29 cellular contexts compared by ENCODE assay signal in the genomic region with DNA sequence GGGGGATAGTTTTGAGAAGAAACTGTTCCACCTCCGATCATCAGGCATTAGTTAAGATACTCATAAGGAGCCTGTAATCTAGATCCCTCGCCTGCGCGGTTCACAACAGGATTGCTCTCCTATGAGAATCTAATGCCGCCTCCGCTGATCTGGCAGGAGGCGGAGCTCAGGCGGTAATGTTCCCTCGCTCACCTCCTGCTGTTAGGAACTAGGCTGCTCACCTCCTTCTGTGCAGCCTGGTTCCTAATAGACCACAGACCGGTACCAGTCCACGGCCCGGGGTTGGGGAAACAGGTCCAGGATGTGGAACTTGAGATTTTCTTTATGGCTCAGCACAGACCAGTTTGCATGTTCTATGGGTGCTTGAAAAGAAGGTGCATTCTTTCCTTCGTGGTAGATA. TPM values are rescaled to one million over a fixed set of nuclear protein-coding genes. Genes with fewer than 3 reads are reported as not detected.
DNase-seq lines count a peak whose midpoint lies in the region; ATAC-seq and TF ChIP-seq lines count a peak whose summit lies in the region.
"Had no signal": no experiment of that assay in that cellular context is flagged by ENCODE, and none has a peak within 500 bp of the region (broad histone marks: within the 10 kb centered on the region; RNA-seq: fewer than 3 reads in every experiment).

No MANE protein-coding gene starts in this region.

- H3K27me3 ChIP-seq in A673 (replicated peaks; ENCODE audit: insufficient read depth, low read depth, low read length, poor library complexity) (peaks cover 13% of the 10 kb centered on the region), neural progenitor cell (no peaks in the 10 kb centered on the region)
- H3K27me3 ChIP-seq: upper lobe of left lung had no signal

- no peak overlapping the region for H3K9ac ChIP-seq in neural progenitor cell

- H3K9me3 Mint-ChIP-seq in neural progenitor cell = peaks cover 8% of the 10 kb centered on the region
- H3K9me3 Mint-ChIP-seq: activated CD4-positive, alpha-beta T cell treated with anti-CD3 and anti-CD28 coated beads, Interleukin-2, amount 10 ng/mL, durations not matched to agents 24 days and 14 days; activated naive CD8-positive, alpha-beta T cell treated with anti-CD3 and anti-CD28 coated beads, Interleukin-2, amount 10 ng/mL, durations not matched to agents 7 days and 5 days; activated T-helper 2 cell treated with anti-CD3 and anti-CD28 coated beads, Interferon-gamma antibody, Interleukin-2, Interleukin-4, amounts not matched to agents 10 μg/mL and 5 μg/mL and 100 μg/mL, durations not matched to agents 14 hours and 24 hours and 36 hours; IgD-negative memory B cell; mesothelial cell of epicardium; natural killer cell treated with Interleukin-12 subunit alpha and Interleukin-12 subunit beta and Interleukin-15 and Interleukin-18, amount 100 ng/mL, for 72 hours; stimulated activated naive CD8-positive, alpha-beta T cell treated with anti-CD3 and anti-CD28 coated beads, Interleukin-15, Interleukin-2, amounts not matched to agents 100 ng/mL and 50 ng/mL, for 24 hours had no signal

- H3K27ac ChIP-seq in A673 (ENCODE audit: low read depth, low read length, poor library complexity, severe bottlenecking) (no peak overlapping the region), neural progenitor cell (no peak overlapping the region)
- H3K27ac ChIP-seq: A549, C4-2B, epithelial cell of prostate, HL-60, skin epidermis, upper lobe of left lung had no signal

- BruUV-seq in A673 (replicated peaks; lab: Mats Ljungman, UMichigan) = no TSS peak

- no peaks in the 10 kb centered on the region for H3K36me3 Mint-ChIP-seq in neural progenitor cell
- H3K36me3 Mint-ChIP-seq: activated CD8-positive, alpha-beta memory T cell treated with anti-CD3 and anti-CD28 coated beads, Interleukin-2, amount 10 ng/mL, durations not matched to agents 7 days and 5 days; activated naive CD8-positive, alpha-beta T cell treated with anti-CD3 and anti-CD28 coated beads, Interleukin-2, amount 10 ng/mL, durations not matched to agents 7 days and 5 days; IgD-negative memory B cell; mesothelial cell of epicardium; natural killer cell treated with Interleukin-12 subunit alpha and Interleukin-12 subunit beta and Interleukin-15 and Interleukin-18, amount 100 ng/mL, for 72 hours had no signal

- no peak overlapping the region for H3K27ac Mint-ChIP-seq in neural progenitor cell
- H3K27ac Mint-ChIP-seq: activated CD4-positive, alpha-beta T cell treated with anti-CD3 and anti-CD28 coated beads, Interleukin-2, amount 10 ng/mL, durations not matched to agents 24 days and 14 days; activated CD8-positive, alpha-beta memory T cell treated with anti-CD3 and anti-CD28 coated beads, Interleukin-2, amount 10 ng/mL, durations not matched to agents 7 days and 5 days; activated naive CD8-positive, alpha-beta T cell treated with anti-CD3 and anti-CD28 coated beads, Interleukin-2, amount 10 ng/mL, durations not matched to agents 7 days and 5 days; activated T-helper 2 cell treated with anti-CD3 and anti-CD28 coated beads, Interferon-gamma antibody, Interleukin-2, Interleukin-4, amounts not matched to agents 10 μg/mL and 5 μg/mL and 100 μg/mL, durations not matched to agents 14 hours and 24 hours and 36 hours; IgD-negative memory B cell; mesothelial cell of epicardium; natural killer cell treated with Interleukin-12 subunit alpha and Interleukin-12 subunit beta and Interleukin-15 and Interleukin-18, amount 100 ng/mL, for 72 hours; stimulated activated naive CD8-positive, alpha-beta T cell treated with anti-CD3 and anti-CD28 coated beads, Interleukin-15, Interleukin-2, amounts not matched to agents 100 ng/mL and 50 ng/mL, for 24 hours had no signal

- intact Hi-C loops in A673 (cut with micrococcal nuclease; ENCODE audit: unreplicated experiment) = no loop called here

- no peaks in the 10 kb centered on the region for H3K36me3 ChIP-seq in A673 (ENCODE audit: insufficient read depth, low read length, poor library complexity, severe bottlenecking)
- no peaks in the 10 kb centered on the region for H3K36me3 ChIP-seq in neural progenitor cell
- H3K36me3 ChIP-seq: upper lobe of left lung had no signal

- no peaks in the 10 kb centered on the region for H3F3A ChIP-seq in neural progenitor cell (ENCODE audit: low read depth)

- H3K4me2 ChIP-seq in neural progenitor cell = no peak overlapping the region
- H3K4me2 ChIP-seq: A549 had no signal

- ATAC-seq in HG03565 (IDR thresholded peaks at IDR 0.05; ENCODE audit: unreplicated experiment) = no peak
- ATAC-seq: A549; activated CD8-positive, alpha-beta memory T cell treated with anti-CD3 and anti-CD28 coated beads, Interleukin-2, amount 10 ng/mL, durations not matched to agents 7 days and 5 days; natural killer cell treated with Interleukin-12 subunit alpha and Interleukin-12 subunit beta and Interleukin-15 and Interleukin-18, amount 100 ng/mL, for 72 hours had no signal

- CTCF ChIA-PET in A673 (lab: Charles Lee) = no interaction called here

- H3K9me3 ChIP-seq in A673 (ENCODE audit: low read depth, low read length, poor library complexity, severe bottlenecking) = no peaks in the 10 kb centered on the region
- peaks cover 3% of the 10 kb centered on the region for H3K9me3 ChIP-seq in neural progenitor cell (ENCODE audit: low read depth)
- H3K9me3 ChIP-seq: A549, upper lobe of left lung had no signal

- H4K20me1 ChIP-seq in neural progenitor cell (ENCODE audit: low read depth) = no peaks in the 10 kb centered on the region

- POLR2A ChIA-PET in A673 (lab: Charles Lee; ENCODE audit: low non-redundant PET) = no interaction called here

- H2AFZ ChIP-seq in neural progenitor cell (replicated peaks) = no peak overlapping the region

- DNase-seq in A673 (ENCODE audit: low spot score) (peak; percentile 30), NCI-H2227 (lab: John Stamatoyannopoulos, UW; ENCODE audit: unreplicated experiment) (peak; percentile 43), fibroblast of pulmonary artery (ENCODE audit: low read depth) (peak; percentile 4), neural progenitor cell (ENCODE audit: low spot score) (peak; percentile 59), NCI-H2196 (lab: John Stamatoyannopoulos, UW; ENCODE audit: unreplicated experiment) (no peak), NCI-H2029 (lab: John Stamatoyannopoulos, UW) (no peak)
- DNase-seq in effector CD4-positive, alpha-beta T cell = no peak
- DNase-seq: activated CD4-positive, alpha-beta T cell treated with anti-CD3 and anti-CD28 coated beads, Interleukin-2, amount 10 ng/mL, durations not matched to agents 24 days and 14 days; activated CD8-positive, alpha-beta memory T cell treated with anti-CD3 and anti-CD28 coated beads, Interleukin-2, amount 10 ng/mL, durations not matched to agents 7 days and 5 days; activated naive CD8-positive, alpha-beta T cell treated with anti-CD3 and anti-CD28 coated beads, Interleukin-2, amount 10 ng/mL, durations not matched to agents 7 days and 5 days; cortex of kidney; NCI-H1436; NCI-H526 treated with DMSO at 0.1 percent for 48 hours; stimulated activated CD4-positive, alpha-beta T cell treated with anti-CD3 and anti-CD28 coated beads, Interleukin-2, amount 100 ng/mL, for 48 hours; upper lobe of left lung had no signal

- H3K4me3 Mint-ChIP-seq in neural progenitor cell = no peak overlapping the region
- H3K4me3 Mint-ChIP-seq: activated CD4-positive, alpha-beta T cell treated with anti-CD3 and anti-CD28 coated beads, Interleukin-2, amount 10 ng/mL, durations not matched to agents 24 days and 14 days; activated CD8-positive, alpha-beta memory T cell treated with anti-CD3 and anti-CD28 coated beads, Interleukin-2, amount 10 ng/mL, durations not matched to agents 7 days and 5 days; activated naive CD8-positive, alpha-beta T cell treated with anti-CD3 and anti-CD28 coated beads, Interleukin-2, amount 10 ng/mL, durations not matched to agents 7 days and 5 days; IgD-negative memory B cell; mesothelial cell of epicardium; natural killer cell treated with Interleukin-12 subunit alpha and Interleukin-12 subunit beta and Interleukin-15 and Interleukin-18, amount 100 ng/mL, for 72 hours; stimulated activated naive CD8-positive, alpha-beta T cell treated with anti-CD3 and anti-CD28 coated beads, Interleukin-15, Interleukin-2, amounts not matched to agents 100 ng/mL and 50 ng/mL, for 24 hours had no signal

- H3K4me1 ChIP-seq in A673 (ENCODE audit: insufficient read depth, low read length, poor library complexity, severe bottlenecking) (no peaks in the 10 kb centered on the region), neural progenitor cell (no peaks in the 10 kb centered on the region)
- H3K4me1 ChIP-seq: A549, upper lobe of left lung had no signal

- no peaks in the 10 kb centered on the region for H3K27me3 Mint-ChIP-seq in neural progenitor cell (ENCODE audit: insufficient read depth, low read depth)

- H3K4me3 ChIP-seq in A673 (ENCODE audit: low read depth, low read length, poor library complexity, severe bottlenecking) = no peak overlapping the region
- no peak overlapping the region for H3K4me3 ChIP-seq in fibroblast of pulmonary artery (replicated peaks; ENCODE audit: low read depth, low read length)
- H3K4me3 ChIP-seq in neural progenitor cell = no peak overlapping the region
- H3K4me3 ChIP-seq: A549, skin epidermis, upper lobe of left lung had no signal

- H3K79me2 ChIP-seq in neural progenitor cell (ENCODE audit: low read depth) = no peaks in the 10 kb centered on the region

- no peaks in the 10 kb centered on the region for H3K4me1 Mint-ChIP-seq in neural progenitor cell
- H3K4me1 Mint-ChIP-seq: mesothelial cell of epicardium had no signal

- no peak for TF ChIP-seq CTCF in A673 (conservative IDR thresholded peaks at IDR 0.05; ENCODE audit: low read depth, low read length)
- no peak for TF ChIP-seq CTCF in fibroblast of pulmonary artery (IDR thresholded peaks at IDR 0.05; ENCODE audit: low read length, missing control alignments)
- TF ChIP-seq CTCF in neural progenitor cell (IDR thresholded peaks at IDR 0.05) = no peak

RNA-seq across cellular contexts. Expression of a gene that starts 27.2 kb away (rescaled TPM):
- not detected in 2 replicates for total RNA-seq in A673 (2021)
- not detected in 2 replicates for total RNA-seq in neural progenitor cell (ENCODE audit: low replicate concordance)
- total RNA-seq: activated CD4-positive, alpha-beta T cell treated with anti-CD3 and anti-CD28 coated beads, Interleukin-2, amount 10 ng/mL, durations not matched to agents 24 days and 14 days; activated CD8-positive, alpha-beta memory T cell treated with anti-CD3 and anti-CD28 coated beads, Interleukin-2, amount 10 ng/mL, durations not matched to agents 7 days and 5 days; activated naive CD8-positive, alpha-beta T cell treated with anti-CD3 and anti-CD28 coated beads, Interleukin-2, amount 10 ng/mL, durations not matched to agents 7 days and 5 days; activated T-helper 2 cell treated with anti-CD3 and anti-CD28 coated beads, Interferon-gamma antibody, Interleukin-2, Interleukin-4, amounts not matched to agents 10 μg/mL and 5 μg/mL and 100 μg/mL, durations not matched to agents 14 hours and 24 hours and 36 hours; frontal cortex; MCF 10A; natural killer cell treated with Interleukin-12 subunit alpha and Interleukin-12 subunit beta and Interleukin-15 and Interleukin-18, amount 100 ng/mL, for 72 hours; Right ventricle myocardium superior had no signal

Comparison
In these comparisons a context has a peak if more than half of its experiments do, and no peak if none do; other contexts are left out.
1. DNase-seq: peak in A673 (single experiment), NCI-H2227 (single experiment), fibroblast of pulmonary artery (single experiment) and neural progenitor cell (single experiment); none in effector CD4-positive, alpha-beta T cell (single experiment), NCI-H2196 (single experiment) and NCI-H2029 (single experiment).